ENCODE assay signal across 20 cellular contexts in the genomic region with DNA sequence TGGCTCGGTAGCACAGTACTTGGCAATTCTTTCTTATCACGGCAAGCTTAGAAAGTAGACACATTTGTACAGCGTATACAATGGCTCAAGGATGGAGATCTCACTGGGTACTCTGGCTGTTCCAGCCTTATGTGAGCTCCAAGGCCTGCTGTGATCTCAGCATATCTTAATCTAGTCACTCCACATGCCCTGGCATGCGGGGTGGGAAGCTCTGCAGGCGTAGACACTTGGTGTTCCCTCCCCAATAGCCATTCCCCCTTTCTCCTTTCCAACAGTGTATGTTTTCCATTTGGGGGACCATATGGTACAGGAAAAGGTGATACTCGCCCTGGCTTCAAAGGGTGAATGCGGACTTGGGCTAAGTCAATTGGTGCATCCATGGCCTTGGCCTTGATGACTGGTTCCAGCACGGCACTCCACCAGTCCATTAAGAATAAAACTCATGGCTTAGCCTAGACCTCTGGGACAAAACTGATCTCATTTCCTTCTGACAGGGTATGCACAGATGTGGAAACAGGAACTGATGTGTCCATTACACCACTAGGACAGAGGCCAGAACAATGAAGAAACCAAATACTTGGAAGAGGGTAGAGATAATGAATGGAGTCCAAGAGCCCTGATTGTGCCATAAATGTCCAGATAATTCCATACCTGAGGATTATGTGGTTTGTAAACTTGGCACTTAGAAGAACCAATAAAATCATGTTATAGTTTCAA. TPM values are rescaled to one million over a fixed set of nuclear protein-coding genes. Genes with fewer than 3 reads are reported as not detected.
A peak's percentile ranks its signal among the peaks of the same experiment; 100 is the strongest.
DNase-seq lines count a peak whose midpoint lies in the region; ATAC-seq, FAIRE-seq and TF ChIP-seq lines count a peak whose summit lies in the region.
"Had no signal": no experiment of that assay in that cellular context is flagged by ENCODE, and none has a peak within 500 bp of the region (broad histone marks: within the 10 kb centered on the region; RNA-seq: fewer than 3 reads in every experiment).

No MANE protein-coding gene starts in this region.

- no peak for ATAC-seq in natural killer cell
- ATAC-seq: activated naive CD4-positive, alpha-beta T cell treated with anti-CD3 and anti-CD28 coated beads, Interleukin-2, amount 50 U/mL, for 72 hours had no signal

- DNase-seq in AG09309 (ENCODE audit: low read depth) (peak; percentile 39), HCEC 1CT (peak; percentile 44), bronchial epithelial cell (ENCODE audit: low read depth) (peak; percentile 49), fibroblast of the aortic adventitia (ENCODE audit: low read depth) (peak; percentile 87), NAMALWA (ENCODE audit: low spot score) (no peak), SHP77 (lab: John Stamatoyannopoulos, UW) (no peak), D721Med (ENCODE audit: insufficient read length, low spot score) (no peak), natural killer cell (no peak)
- DNase-seq: activated CD4-positive, alpha-beta memory T cell treated with anti-CD3 and anti-CD28 coated beads for 36 hours; activated T-cell treated with anti-CD3 and anti-CD28 coated beads, Interleukin-2, amount 50 U/mL, for 48 hours; brain microvascular endothelial cell; CD8-positive, alpha-beta memory T cell; foreskin melanocyte; NCI-H2081; NCI-H526; pancreas; stimulated activated CD4-positive, alpha-beta T cell treated with anti-CD3 and anti-CD28 coated beads, Interleukin-4, amount 100 ng/mL, for 4 hours; stimulated activated CD8-positive, alpha-beta memory T cell treated with anti-CD3 and anti-CD28 coated beads, Interleukin-4, amount 100 ng/mL, for 48 hours had no signal

- H3K36me3 Mint-ChIP-seq in natural killer cell: no peaks in the 10 kb centered on the region
- H3K36me3 Mint-ChIP-seq: activated naive CD4-positive, alpha-beta T cell treated with anti-CD3 and anti-CD28 coated beads, Interleukin-2, amount 50 U/mL, for 72 hours had no signal

- TF ChIP-seq CTCF in AG09309 (IDR thresholded peaks at IDR 0.05; ENCODE audit: control insufficient read depth, insufficient read depth, low read depth, low read length, missing control alignments) (no peak), bronchial epithelial cell (IDR thresholded peaks at IDR 0.05; ENCODE audit: insufficient read depth, low read length, severe bottlenecking) (no peak), fibroblast of the aortic adventitia (IDR thresholded peaks at IDR 0.05; ENCODE audit: insufficient read depth, low read length) (no peak), D721Med (IDR thresholded peaks at IDR 0.05; ENCODE audit: insufficient read depth, missing control alignments) (no peak), natural killer cell (IDR thresholded peaks at IDR 0.05) (no peak)

- no peaks in the 10 kb centered on the region for H3K27me3 ChIP-seq in bronchial epithelial cell (ENCODE audit: control insufficient read depth, insufficient read depth, low read length)
- H3K27me3 ChIP-seq: brain microvascular endothelial cell, pancreas had no signal

- peaks cover 4% of the 10 kb centered on the region in 2 donors for H3K27me3 Mint-ChIP-seq in natural killer cell (ENCODE audit: low read depth in 2 of 2)

- H3K4me1 Mint-ChIP-seq in natural killer cell: no peaks in the 10 kb centered on the region

- FAIRE-seq in bronchial epithelial cell (lab: Jason Lieb, UNC): no peak
- FAIRE-seq in D721Med (lab: Jason Lieb, UNC): no peak
- FAIRE-seq: pancreas had no signal

- intact Hi-C loops in natural killer cell (cut with micrococcal nuclease): no loop called here

- H3K27ac Mint-ChIP-seq in natural killer cell: no peak overlapping the region
- H3K27ac Mint-ChIP-seq: activated CD4-positive, alpha-beta memory T cell treated with anti-CD3 and anti-CD28 coated beads for 36 hours; activated naive CD4-positive, alpha-beta T cell treated with anti-CD3 and anti-CD28 coated beads, Interleukin-2, amount 50 U/mL, for 72 hours; CD8-positive, alpha-beta memory T cell had no signal

- no peaks in the 10 kb centered on the region for H3K9me3 Mint-ChIP-seq in natural killer cell
- H3K9me3 Mint-ChIP-seq: CD8-positive, alpha-beta memory T cell had no signal

- H3K4me3 Mint-ChIP-seq in natural killer cell: no peak overlapping the region
- H3K4me3 Mint-ChIP-seq: activated CD4-positive, alpha-beta memory T cell treated with anti-CD3 and anti-CD28 coated beads for 36 hours; CD8-positive, alpha-beta memory T cell had no signal

- H3K4me3 ChIP-seq in AG09309 (ENCODE audit: control insufficient read depth, low read depth, low read length): no peak overlapping the region
- no peak overlapping the region for H3K4me3 ChIP-seq in bronchial epithelial cell (ENCODE audit: low read depth, low read length)
- H3K4me3 ChIP-seq in fibroblast of the aortic adventitia (ENCODE audit: low read depth, low read length): no peak overlapping the region
- H3K4me3 ChIP-seq: pancreas, skin epidermis had no signal

- H3K36me3 ChIP-seq in bronchial epithelial cell (ENCODE audit: control insufficient read depth, insufficient read depth, low read length): no peaks in the 10 kb centered on the region
- H3K36me3 ChIP-seq: brain microvascular endothelial cell, pancreas had no signal

RNA-seq across cellular contexts. Expression of a gene that starts 28.4 kb away (rescaled TPM):
- total RNA-seq in bronchial epithelial cell (198 and 441 TPM in 2 replicates), fibroblast of the aortic adventitia (ENCODE audit: low replicate concordance) (68.4 and 106 TPM in 2 replicates), natural killer cell (10 to 100 TPM; 57.5 to 74.7 (median 60.4) TPM)

Comparison
In these comparisons a context has a peak if more than half of its experiments do, and no peak if none do; other contexts are left out.
1. DNase-seq: peak in AG09309 (single experiment), HCEC 1CT (single experiment), bronchial epithelial cell (single experiment) and fibroblast of the aortic adventitia (single experiment); none in NAMALWA (single experiment), SHP77 (0 of 2), D721Med (single experiment) and natural killer cell (single experiment).